In genomic region chr20:8078528-8078914, GRCh38 we compare ENCODE assay signal across 2 cellular contexts.
TF ChIP-seq lines count a peak whose summit lies in the region.

No MANE protein-coding gene starts in this region.

TF ChIP-seq in A549, 52 proteins besides CTCF, POLR2A, EP300 and RAD21:
- TF ChIP-seq TP53 (CRISPR knock-in tag; IDR thresholded peaks at IDR 0.05) (no peak), SMC3 (IDR thresholded peaks at IDR 0.05) (no peak), HDAC2 (IDR thresholded peaks at IDR 0.05) (no peak), NFE2L2 (conservative IDR thresholded peaks at IDR 0.05; ENCODE audit: low read length) (no peak), ZFP36 (IDR thresholded peaks at IDR 0.05; ENCODE audit: borderline replicate concordance, partially characterized antibody) (no peak), CBX8 (IDR thresholded peaks at IDR 0.05) (no peak)

TF ChIP-seq in IMR-90, 13 proteins besides CTCF, POLR2A, EP300 and RAD21:
- no peak for TF ChIP-seq MXI1 (IDR thresholded peaks at IDR 0.05; ENCODE audit: borderline replicate concordance, low read depth, low read length)
- no peak for TF ChIP-seq FOS (IDR thresholded peaks at IDR 0.05; ENCODE audit: low read depth, low read length)
- TF ChIP-seq RCOR1 (IDR thresholded peaks at IDR 0.05; ENCODE audit: insufficient replicate concordance, low read length): no peak
- no peak for TF ChIP-seq BHLHE40 (IDR thresholded peaks at IDR 0.05; ENCODE audit: low read depth, low read length)
- no peak for TF ChIP-seq USF2 (IDR thresholded peaks at IDR 0.05; ENCODE audit: low read depth, low read length)
- TF ChIP-seq CHD1 (IDR thresholded peaks at IDR 0.05; ENCODE audit: low read depth, low read length): no peak
- no peak for TF ChIP-seq SMC3 (IDR thresholded peaks at IDR 0.05; ENCODE audit: low read depth, low read length)
- no peak for TF ChIP-seq NFE2L2 (IDR thresholded peaks at IDR 0.05; ENCODE audit: low read depth, low read length)
